24 cellular contexts compared by ENCODE assay signal in the genomic region with DNA sequence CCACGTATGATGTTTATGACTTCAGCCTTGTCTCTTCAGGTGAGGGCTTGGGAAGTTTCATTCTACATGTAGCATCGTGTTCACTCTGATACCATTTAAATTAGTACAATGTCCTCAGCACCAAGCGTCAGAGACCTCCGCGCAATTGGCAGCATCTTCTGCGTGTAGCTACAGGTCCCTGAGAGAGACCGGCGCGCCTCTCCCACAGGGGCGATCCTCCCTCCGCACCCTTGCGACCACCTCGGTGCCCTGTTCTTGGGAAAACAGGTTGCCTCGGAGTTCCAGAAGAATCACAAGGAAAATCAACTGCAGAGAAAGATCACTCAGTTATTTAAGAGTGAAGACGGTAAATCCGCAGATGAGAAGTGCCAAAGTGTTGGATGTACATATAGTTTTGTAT.
"Had no signal": no experiment of that assay in that cellular context is flagged by ENCODE, and none has a peak within 500 bp of the region (broad histone marks: within the 10 kb centered on the region; RNA-seq: fewer than 3 reads in every experiment).

No MANE protein-coding gene starts in this region.

- H3K27ac ChIP-seq: colonic mucosa, coronary artery, dorsolateral prefrontal cortex, epithelial cell of prostate, esophagus muscularis mucosa, esophagus squamous epithelium, gastrocnemius medialis, gastroesophageal sphincter, heart left ventricle, heart right ventricle had no signal

- H3K9me3 ChIP-seq: colonic mucosa, esophagus squamous epithelium, gastrocnemius medialis had no signal

- H3K4me1 ChIP-seq: colonic mucosa, esophagus muscularis mucosa, esophagus squamous epithelium, gastrocnemius medialis, gastroesophageal sphincter, heart left ventricle, heart right ventricle had no signal

- H3K4me3 Mint-ChIP-seq: dendritic cell treated with granulocyte-macrophage colony-stimulating factor and Interleukin-4, amounts not matched to agents 40 ng/mL and 50 ng/mL, for 4 days; effector memory CD8-positive, alpha-beta T cell; endodermal cell had no signal

- H3K9me3 Mint-ChIP-seq: dendritic cell treated with granulocyte-macrophage colony-stimulating factor and Interleukin-4, amounts not matched to agents 40 ng/mL and 50 ng/mL, for 4 days; effector memory CD8-positive, alpha-beta T cell had no signal

- ATAC-seq: effector memory CD8-positive, alpha-beta T cell; esophagus mucosa; gastrocnemius medialis; gastroesophageal sphincter; heart left ventricle; heart right ventricle had no signal

- H3K27me3 Mint-ChIP-seq: dendritic cell treated with granulocyte-macrophage colony-stimulating factor and Interleukin-4, amounts not matched to agents 40 ng/mL and 50 ng/mL, for 4 days had no signal

- DNase-seq: colonic mucosa; cortex of kidney; dermis blood vessel endothelial cell; dorsolateral prefrontal cortex; effector CD4-positive, alpha-beta T cell; effector CD8-positive, alpha-beta T cell; effector memory CD4-positive, alpha-beta T cell; effector memory CD8-positive, alpha-beta T cell; endodermal cell; erythroblast; esophagus squamous epithelium; foreskin fibroblast; foreskin melanocyte; gastrocnemius medialis; glutamatergic neuron; head of caudate nucleus; heart left ventricle; heart right ventricle had no signal

- H3K27me3 ChIP-seq: colonic mucosa, heart left ventricle had no signal

- H3K36me3 ChIP-seq: colonic mucosa, esophagus muscularis mucosa, esophagus squamous epithelium, gastrocnemius medialis, gastroesophageal sphincter, heart left ventricle, heart right ventricle had no signal

- H3K4me3 ChIP-seq: colonic mucosa, coronary artery, dorsolateral prefrontal cortex, esophagus muscularis mucosa, esophagus squamous epithelium, gastrocnemius medialis, gastroesophageal sphincter, heart left ventricle, heart right ventricle had no signal

- H3K27ac Mint-ChIP-seq: dendritic cell treated with granulocyte-macrophage colony-stimulating factor and Interleukin-4, amounts not matched to agents 40 ng/mL and 50 ng/mL, for 4 days; effector memory CD8-positive, alpha-beta T cell; endodermal cell had no signal
